In the genomic region with DNA sequence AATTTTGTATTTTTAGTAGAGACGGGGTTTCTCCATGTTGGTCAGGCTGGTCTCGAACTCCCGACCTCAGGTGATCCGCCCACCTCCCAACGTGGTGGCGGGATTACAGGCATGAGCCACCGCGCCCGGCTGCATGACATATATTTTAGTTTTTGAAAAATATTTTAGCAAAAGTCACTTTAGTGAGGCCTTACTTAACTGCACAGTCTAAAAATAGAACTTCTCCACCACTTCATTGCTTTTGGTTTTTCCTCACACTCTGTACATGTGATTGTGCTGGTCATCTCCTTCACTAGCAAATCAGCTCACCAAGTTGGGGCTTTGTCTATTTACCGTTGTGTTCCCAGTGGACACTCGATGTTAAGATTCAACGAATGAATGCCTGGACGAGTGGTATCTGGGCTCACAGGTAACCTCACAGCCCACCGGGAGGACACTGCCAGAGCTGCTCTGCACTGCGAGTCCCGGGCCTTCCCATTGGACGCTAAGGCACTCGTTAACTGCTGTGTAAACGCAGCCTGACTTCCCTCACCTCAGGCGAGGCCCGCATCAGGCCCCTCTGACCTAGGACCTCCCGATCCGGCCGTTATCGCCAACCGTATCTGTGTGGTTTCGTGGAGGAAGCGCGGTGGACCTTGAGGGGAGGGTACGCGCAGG, we compare ENCODE assay signal across 8 cellular contexts. TPM values are rescaled to one million over a fixed set of nuclear protein-coding genes. Genes with fewer than 3 reads are reported as not detected.
A peak's percentile ranks its signal among the peaks of the same experiment; 100 is the strongest.
DNase-seq lines count a peak whose midpoint lies in the region; ATAC-seq lines count a peak whose summit lies in the region.

No MANE protein-coding gene starts in this region.

- peak overlapping the region; percentile 95 to 98 (median 97) for H3K4me3 Mint-ChIP-seq in CD4-positive, alpha-beta memory T cell
- H3K4me3 Mint-ChIP-seq in activated CD8-positive, alpha-beta T cell treated with anti-CD3 and anti-CD28 coated beads, Interleukin-2, amount 10 ng/mL, durations not matched to agents 7 days and 5 days: peak overlapping the region; percentile 87

- H3K4me1 ChIP-seq in CD4-positive, alpha-beta memory T cell (ENCODE audit: insufficient read depth, low read length): peaks cover 7% of the 10 kb centered on the region
- H3K4me1 ChIP-seq in esophagus (ENCODE audit: control insufficient read depth in 2 of 2, insufficient read depth in 2 of 2, low read length in 1 of 2) (no peaks in the 10 kb centered on the region), mucosa of rectum (ENCODE audit: control insufficient read depth in 2 of 2, insufficient read depth in 2 of 2, low read length in 2 of 2) (peaks cover 0 to 2% of the 10 kb centered on the region in 2 donors)

- ATAC-seq in GM19324 (IDR thresholded peaks at IDR 0.05; ENCODE audit: low FRiP score, unreplicated experiment) (peak; percentile 38), HG03378 (IDR thresholded peaks at IDR 0.05; ENCODE audit: unreplicated experiment) (peak; percentile 30)
- ATAC-seq in activated CD8-positive, alpha-beta T cell treated with anti-CD3 and anti-CD28 coated beads, Interleukin-2, amount 10 ng/mL, durations not matched to agents 7 days and 5 days: peak; percentile 60

- peaks cover 0 to 15% of the 10 kb centered on the region in 2 donors for H3K36me3 Mint-ChIP-seq in CD4-positive, alpha-beta memory T cell
- H3K36me3 Mint-ChIP-seq in activated CD8-positive, alpha-beta T cell treated with anti-CD3 and anti-CD28 coated beads, Interleukin-2, amount 10 ng/mL, durations not matched to agents 7 days and 5 days (ENCODE audit: low read depth): peaks cover 8% of the 10 kb centered on the region

- peaks cover 8 to 12% of the 10 kb centered on the region in 2 donors for H3K27me3 Mint-ChIP-seq in CD4-positive, alpha-beta memory T cell
- peaks cover 10% of the 10 kb centered on the region for H3K27me3 Mint-ChIP-seq in activated CD8-positive, alpha-beta T cell treated with anti-CD3 and anti-CD28 coated beads, Interleukin-2, amount 10 ng/mL, durations not matched to agents 7 days and 5 days (ENCODE audit: low read depth)

- peaks cover 11 to 32% (median 17%) of the 10 kb centered on the region in 4 donors for H3K4me1 Mint-ChIP-seq in CD4-positive, alpha-beta memory T cell
- H3K4me1 Mint-ChIP-seq in activated CD8-positive, alpha-beta T cell treated with anti-CD3 and anti-CD28 coated beads, Interleukin-2, amount 10 ng/mL, durations not matched to agents 7 days and 5 days (ENCODE audit: low read depth): peaks cover 22% of the 10 kb centered on the region

- H3K9me3 ChIP-seq in CD4-positive, alpha-beta memory T cell (ENCODE audit: control insufficient read depth in 1 of 2, low read length in 2 of 2): no peaks in the 10 kb centered on the region
- H3K9me3 ChIP-seq in esophagus (ENCODE audit: control insufficient read depth in 2 of 2, insufficient read depth in 1 of 2, low read depth in 1 of 2, low read length in 1 of 2) (no peaks in the 10 kb centered on the region), mucosa of rectum (ENCODE audit: control insufficient read depth in 2 of 2, low read length in 2 of 2) (no peaks in the 10 kb centered on the region)

- H3K27ac ChIP-seq in CD4-positive, alpha-beta memory T cell (ENCODE audit: low read depth, low read length): peak overlapping the region; percentile 67
- H3K27ac ChIP-seq in esophagus (ENCODE audit: low read depth in 2 of 2, low read length in 1 of 2): peak overlapping the region; percentile 96 to 99
- H3K27ac ChIP-seq in mucosa of rectum (ENCODE audit: low read depth in 2 of 2, low read length in 2 of 2): peak overlapping the region; percentile 96

- no peaks in the 10 kb centered on the region for H3K36me3 ChIP-seq in CD4-positive, alpha-beta memory T cell (ENCODE audit: insufficient read depth, low read length)
- H3K36me3 ChIP-seq in esophagus (ENCODE audit: control insufficient read depth in 2 of 2, insufficient read depth in 2 of 2, low read length in 1 of 2) (no peaks in the 10 kb centered on the region), mucosa of rectum (ENCODE audit: control insufficient read depth in 2 of 2, insufficient read depth in 2 of 2, low read length in 2 of 2) (no peaks in the 10 kb centered on the region)

- H3K9me3 Mint-ChIP-seq in CD4-positive, alpha-beta memory T cell: peaks cover 0 to 15% (median 3%) of the 10 kb centered on the region in 8 donors
- no peaks in the 10 kb centered on the region for H3K9me3 Mint-ChIP-seq in activated CD8-positive, alpha-beta T cell treated with anti-CD3 and anti-CD28 coated beads, Interleukin-2, amount 10 ng/mL, durations not matched to agents 7 days and 5 days (ENCODE audit: insufficient read depth)

- WGBS in esophagus, 2 donors: 1 to 3% methylated on average over 30 to 31 of the region's 31 CpGs

- H3K4me3 ChIP-seq in CD4-positive, alpha-beta memory T cell (ENCODE audit: low read length in 2 of 2): peak overlapping the region; percentile 79 to 91
- H3K4me3 ChIP-seq in esophagus (ENCODE audit: low read depth in 1 of 2, low read length in 2 of 2): peak overlapping the region; percentile 66 to 78
- peak overlapping the region; percentile 67 to 84 for H3K4me3 ChIP-seq in mucosa of rectum (ENCODE audit: low read length in 2 of 2)

- CTCF ChIA-PET in CD4-positive, alpha-beta memory T cell (lab: Charles Lee; ENCODE audit: partially characterized antibody): interaction anchor here (0.7 to 1.8 kb wide), 5 partner anchors 11 to 47 kb away, joined by 4 to 12 read pairs (median 4); a partner anchor contains a TSS
- CTCF ChIA-PET in activated CD8-positive, alpha-beta T cell treated with anti-CD3 and anti-CD28 coated beads, Interleukin-2, amount 10 ng/mL, durations not matched to agents 7 days and 5 days (lab: Charles Lee): interaction anchor here (0.6 to 2.6 kb wide), 8 partner anchors 9 to 54 kb away, joined by 3 to 19 read pairs (median 5); a partner anchor contains a TSS

- POLR2A ChIA-PET in CD4-positive, alpha-beta memory T cell (lab: Charles Lee; ENCODE audit: partially characterized antibody): interaction anchor here (0.7 to 3.5 kb wide), 10 partner anchors 8 to 61 kb away, joined by 3 to 84 read pairs (median 5); a partner anchor contains a TSS
- POLR2A ChIA-PET in activated CD8-positive, alpha-beta T cell treated with anti-CD3 and anti-CD28 coated beads, Interleukin-2, amount 10 ng/mL, durations not matched to agents 7 days and 5 days (lab: Charles Lee): interaction anchor here (0.6 to 2.9 kb wide), 3 partner anchors 9 to 35 kb away, joined by 3 to 18 read pairs (median 3); a partner anchor contains a TSS

- DNase-seq in CD4-positive, alpha-beta memory T cell: peak; percentile 11 to 54 (median 40)
- DNase-seq in NCI-H460 (ENCODE audit: extremely low read depth, low read depth) (peak; percentile 78), superior temporal gyrus (ENCODE audit: extremely low spot score) (peak; percentile 73)
- DNase-seq in activated CD8-positive, alpha-beta T cell treated with anti-CD3 and anti-CD28 coated beads, Interleukin-2, amount 10 ng/mL, durations not matched to agents 7 days and 5 days: peak; percentile 53

- H3K27ac Mint-ChIP-seq in CD4-positive, alpha-beta memory T cell: peak overlapping the region; percentile 98 to 100 (median 99)
- peak overlapping the region; percentile 90 for H3K27ac Mint-ChIP-seq in activated CD8-positive, alpha-beta T cell treated with anti-CD3 and anti-CD28 coated beads, Interleukin-2, amount 10 ng/mL, durations not matched to agents 7 days and 5 days

- H3K9ac ChIP-seq in mucosa of rectum (ENCODE audit: low read depth in 1 of 2, low read length in 2 of 2): peak overlapping the region; percentile 89 to 90

- intact Hi-C loops in CD4-positive, alpha-beta memory T cell (cut with micrococcal nuclease): loop anchor here (1.0 kb wide), 3 partner anchors 10 to 35 kb away; a partner anchor contains a TSS

- H3K27me3 ChIP-seq in CD4-positive, alpha-beta memory T cell (ENCODE audit: insufficient read depth, low read length): no peaks in the 10 kb centered on the region
- H3K27me3 ChIP-seq in esophagus (ENCODE audit: control insufficient read depth in 1 of 2, insufficient read depth in 2 of 2, low read length in 2 of 2) (no peaks in the 10 kb centered on the region), mucosa of rectum (ENCODE audit: control insufficient read depth in 2 of 2, insufficient read depth in 2 of 2, low read length in 2 of 2) (no peaks in the 10 kb centered on the region)

RNA-seq across cellular contexts. Expression of a gene that starts 14.0 kb away (rescaled TPM):
- total RNA-seq in CD4-positive, alpha-beta memory T cell: 10 to 100 TPM; 70.8 to 74.8 TPM
- 10 to 100 TPM; 10.9 to 13.0 TPM for polyA plus RNA-seq in CD4-positive, alpha-beta memory T cell
- 34.6 and 40.2 TPM in 2 replicates for total RNA-seq in NCI-H460 (2014; rRNA removed; shearing (Covaris generic))
- polyA plus RNA-seq in NCI-H460 (2014; cell fraction: nucleus; rRNA removed): 463 and 468 TPM in 2 replicates
- total RNA-seq in activated CD8-positive, alpha-beta T cell treated with anti-CD3 and anti-CD28 coated beads, Interleukin-2, amount 10 ng/mL, durations not matched to agents 7 days and 5 days: 10 to 100 TPM; 52.7 to 66.8 TPM
- polyA plus RNA-seq in esophagus: 100 to 1,000 TPM in 1 of 2 donors, 10 to 100 TPM in 1; 36.3 to 120 TPM

RNA-seq across cellular contexts. Expression of a gene that starts 33.2 kb away (rescaled TPM):
- 10 to 100 TPM; 18.3 to 19.6 TPM for total RNA-seq in CD4-positive, alpha-beta memory T cell
- 10 to 100 TPM in 1 of 2 donors, 1 to 10 TPM in 1; 7.3 to 10.9 TPM for polyA plus RNA-seq in CD4-positive, alpha-beta memory T cell
- 4.1 and 7.5 TPM in 2 replicates for total RNA-seq in NCI-H460 (2014; rRNA removed; shearing (Covaris generic))
- 8.5 and 9.1 TPM in 2 replicates for polyA plus RNA-seq in NCI-H460 (2014; cell fraction: nucleus; rRNA removed)
- total RNA-seq in activated CD8-positive, alpha-beta T cell treated with anti-CD3 and anti-CD28 coated beads, Interleukin-2, amount 10 ng/mL, durations not matched to agents 7 days and 5 days: 1 to 10 TPM; 6.3 to 6.7 TPM
- 1 to 10 TPM; 3.8 to 7.2 TPM for polyA plus RNA-seq in esophagus

RNA-seq across cellular contexts. Expression of a gene that starts 34.9 kb away (rescaled TPM):
- 10 to 100 TPM; 39.7 to 42.8 TPM for total RNA-seq in CD4-positive, alpha-beta memory T cell
- polyA plus RNA-seq in CD4-positive, alpha-beta memory T cell: 10 to 100 TPM; 12.4 to 29.2 TPM
- 33.0 and 38.6 TPM in 2 replicates for total RNA-seq in NCI-H460 (2014; rRNA removed; shearing (Covaris generic))
- 36.9 and 49.5 TPM in 2 replicates for polyA plus RNA-seq in NCI-H460 (2014; cell fraction: nucleus; rRNA removed)
- 10 to 100 TPM; 48.4 to 54.5 TPM for total RNA-seq in activated CD8-positive, alpha-beta T cell treated with anti-CD3 and anti-CD28 coated beads, Interleukin-2, amount 10 ng/mL, durations not matched to agents 7 days and 5 days
- polyA plus RNA-seq in esophagus: 10 to 100 TPM; 11.6 to 15.8 TPM

RNA-seq across cellular contexts. Expression of a gene that starts 47.2 kb away (rescaled TPM):
- 10 to 100 TPM; 40.9 to 43.4 TPM for total RNA-seq in CD4-positive, alpha-beta memory T cell
- 1 to 10 TPM in 1 of 2 donors, under 1 TPM in 1; 0.77 to 4.4 TPM for polyA plus RNA-seq in CD4-positive, alpha-beta memory T cell
- 20.5 and 23.6 TPM in 2 replicates for total RNA-seq in NCI-H460 (2014; rRNA removed; shearing (Covaris generic))
- 31.2 and 36.8 TPM in 2 replicates for polyA plus RNA-seq in NCI-H460 (2014; cell fraction: nucleus; rRNA removed)
- total RNA-seq in activated CD8-positive, alpha-beta T cell treated with anti-CD3 and anti-CD28 coated beads, Interleukin-2, amount 10 ng/mL, durations not matched to agents 7 days and 5 days: 10 to 100 TPM; 28.9 to 31.4 TPM
- polyA plus RNA-seq in esophagus: 10 to 100 TPM; 18.2 to 34.3 TPM

Comparison
In these comparisons a context has a peak if more than half of its experiments do, and no peak if none do; other contexts are left out.
1. Peak in every context shown above with its lines: DNase-seq, ATAC-seq, H3K4me3 ChIP-seq and H3K27ac ChIP-seq.